Comparison of ENCODE assay signal across 1 cellular context in the genomic region with DNA sequence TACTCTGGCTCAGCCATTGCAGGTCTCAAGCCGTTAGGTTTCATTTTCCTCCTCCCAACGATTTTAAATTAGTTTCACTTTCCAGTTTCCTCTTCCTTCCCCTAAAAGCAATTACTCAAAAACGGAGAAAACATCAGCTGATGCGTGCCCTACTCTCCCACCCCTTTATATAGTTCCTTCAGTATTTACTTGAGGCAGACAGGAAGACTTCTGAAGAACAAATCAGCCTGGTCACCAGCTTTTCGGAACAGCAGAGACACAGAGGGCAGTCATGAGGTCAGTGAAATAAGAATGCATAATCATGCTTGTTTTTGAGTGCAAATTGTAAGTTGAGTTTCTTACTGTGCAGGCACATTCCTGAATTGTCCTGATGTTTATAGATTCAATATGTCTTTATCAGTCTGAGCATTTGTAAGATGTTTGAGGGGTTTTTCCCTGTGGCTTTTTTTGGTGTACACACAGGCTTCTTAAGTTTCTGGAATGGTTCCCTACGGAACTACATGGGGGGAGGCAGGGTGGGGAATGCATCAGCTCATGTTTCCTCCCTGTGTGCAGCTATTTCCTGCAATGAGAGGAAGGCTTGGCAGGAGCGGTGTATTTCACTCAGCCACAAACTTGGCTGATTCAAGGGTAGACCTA.
TF ChIP-seq lines count a peak whose summit lies in the region.

A gene with protein sequence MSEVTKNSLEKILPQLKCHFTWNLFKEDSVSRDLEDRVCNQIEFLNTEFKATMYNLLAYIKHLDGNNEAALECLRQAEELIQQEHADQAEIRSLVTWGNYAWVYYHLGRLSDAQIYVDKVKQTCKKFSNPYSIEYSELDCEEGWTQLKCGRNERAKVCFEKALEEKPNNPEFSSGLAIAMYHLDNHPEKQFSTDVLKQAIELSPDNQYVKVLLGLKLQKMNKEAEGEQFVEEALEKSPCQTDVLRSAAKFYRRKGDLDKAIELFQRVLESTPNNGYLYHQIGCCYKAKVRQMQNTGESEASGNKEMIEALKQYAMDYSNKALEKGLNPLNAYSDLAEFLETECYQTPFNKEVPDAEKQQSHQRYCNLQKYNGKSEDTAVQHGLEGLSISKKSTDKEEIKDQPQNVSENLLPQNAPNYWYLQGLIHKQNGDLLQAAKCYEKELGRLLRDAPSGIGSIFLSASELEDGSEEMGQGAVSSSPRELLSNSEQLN (plus strand): TSS at position 195 of the 639 bp plus-strand sequence. CDS start 77 bp downstream, at position 272.

TF ChIP-seq in K562, 482 proteins besides CTCF, POLR2A, EP300 and RAD21 (continued from another document):
- TF ChIP-seq DPF2 (IDR thresholded peaks at IDR 0.05) (0 out of 2 replicates have a peak, but pooled peaks have one; percentile 54), SLC30A9 (CRISPR knock-in tag; IDR thresholded peaks at IDR 0.05) (no peak), MYC (IDR thresholded peaks at IDR 0.05; ENCODE audit: low read depth, low read length) (peak; percentile 20; the same call in 1 of the 2 replicates), MYC (CRISPR knock-in tag; IDR thresholded peaks at IDR 0.05; ENCODE audit: borderline replicate concordance, low read depth) (no peak), IRF2 (CRISPR knock-in tag; IDR thresholded peaks at IDR 0.05) (no peak), NRF1 (conservative IDR thresholded peaks at IDR 0.05 in 1 of 2, IDR thresholded peaks at IDR 0.05 in 1 of 2) (no peak), SMAD2 (IDR thresholded peaks at IDR 0.05; ENCODE audit: low read depth, low read length) (no peak), ZNF766 (CRISPR knock-in tag; conservative IDR thresholded peaks at IDR 0.05) (no peak), SREBF2 (CRISPR knock-in tag; IDR thresholded peaks at IDR 0.05) (no peak), OTX1 (CRISPR knock-in tag; IDR thresholded peaks at IDR 0.05) (no peak), GTF2A2 (tag; IDR thresholded peaks at IDR 0.05) (no peak), PHF8 (IDR thresholded peaks at IDR 0.05; ENCODE audit: borderline replicate concordance, low read length) (peak; percentile 40), ZNF316 (IDR thresholded peaks at IDR 0.05) (peak; percentile 67), NFIC (IDR thresholded peaks at IDR 0.05) (peak; percentile 40; the same call in 1 of the 2 replicates), MEF2A (IDR thresholded peaks at IDR 0.05; ENCODE audit: control insufficient read depth, low read depth, low read length) (no peak)
- TF ChIP-seq, protein P1, sequence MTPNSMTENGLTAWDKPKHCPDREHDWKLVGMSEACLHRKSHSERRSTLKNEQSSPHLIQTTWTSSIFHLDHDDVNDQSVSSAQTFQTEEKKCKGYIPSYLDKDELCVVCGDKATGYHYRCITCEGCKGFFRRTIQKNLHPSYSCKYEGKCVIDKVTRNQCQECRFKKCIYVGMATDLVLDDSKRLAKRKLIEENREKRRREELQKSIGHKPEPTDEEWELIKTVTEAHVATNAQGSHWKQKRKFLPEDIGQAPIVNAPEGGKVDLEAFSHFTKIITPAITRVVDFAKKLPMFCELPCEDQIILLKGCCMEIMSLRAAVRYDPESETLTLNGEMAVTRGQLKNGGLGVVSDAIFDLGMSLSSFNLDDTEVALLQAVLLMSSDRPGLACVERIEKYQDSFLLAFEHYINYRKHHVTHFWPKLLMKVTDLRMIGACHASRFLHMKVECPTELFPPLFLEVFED (CRISPR knock-in tag; conservative IDR thresholded peaks at IDR 0.05), result no peak
- TF ChIP-seq, protein P2, sequence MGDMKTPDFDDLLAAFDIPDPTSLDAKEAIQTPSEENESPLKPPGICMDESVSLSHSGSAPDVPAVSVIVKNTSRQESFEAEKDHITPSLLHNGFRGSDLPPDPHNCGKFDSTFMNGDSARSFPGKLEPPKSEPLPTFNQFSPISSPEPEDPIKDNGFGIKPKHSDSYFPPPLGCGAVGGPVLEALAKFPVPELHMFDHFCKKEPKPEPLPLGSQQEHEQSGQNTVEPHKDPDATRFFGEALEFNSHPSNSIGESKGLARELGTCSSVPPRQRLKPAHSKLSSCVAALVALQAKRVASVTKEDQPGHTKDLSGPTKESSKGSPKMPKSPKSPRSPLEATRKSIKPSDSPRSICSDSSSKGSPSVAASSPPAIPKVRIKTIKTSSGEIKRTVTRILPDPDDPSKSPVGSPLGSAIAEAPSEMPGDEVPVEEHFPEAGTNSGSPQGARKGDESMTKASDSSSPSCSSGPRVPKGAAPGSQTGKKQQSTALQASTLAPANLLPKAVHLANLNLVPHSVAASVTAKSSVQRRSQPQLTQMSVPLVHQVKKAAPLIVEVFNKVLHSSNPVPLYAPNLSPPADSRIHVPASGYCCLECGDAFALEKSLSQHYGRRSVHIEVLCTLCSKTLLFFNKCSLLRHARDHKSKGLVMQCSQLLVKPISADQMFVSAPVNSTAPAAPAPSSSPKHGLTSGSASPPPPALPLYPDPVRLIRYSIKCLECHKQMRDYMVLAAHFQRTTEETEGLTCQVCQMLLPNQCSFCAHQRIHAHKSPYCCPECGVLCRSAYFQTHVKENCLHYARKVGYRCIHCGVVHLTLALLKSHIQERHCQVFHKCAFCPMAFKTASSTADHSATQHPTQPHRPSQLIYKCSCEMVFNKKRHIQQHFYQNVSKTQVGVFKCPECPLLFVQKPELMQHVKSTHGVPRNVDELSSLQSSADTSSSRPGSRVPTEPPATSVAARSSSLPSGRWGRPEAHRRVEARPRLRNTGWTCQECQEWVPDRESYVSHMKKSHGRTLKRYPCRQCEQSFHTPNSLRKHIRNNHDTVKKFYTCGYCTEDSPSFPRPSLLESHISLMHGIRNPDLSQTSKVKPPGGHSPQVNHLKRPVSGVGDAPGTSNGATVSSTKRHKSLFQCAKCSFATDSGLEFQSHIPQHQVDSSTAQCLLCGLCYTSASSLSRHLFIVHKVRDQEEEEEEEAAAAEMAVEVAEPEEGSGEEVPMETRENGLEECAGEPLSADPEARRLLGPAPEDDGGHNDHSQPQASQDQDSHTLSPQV (IDR thresholded peaks at IDR 0.05), result 0 out of 2 replicates have a peak, but pooled peaks have one; percentile 63
- TF ChIP-seq, protein P3, sequence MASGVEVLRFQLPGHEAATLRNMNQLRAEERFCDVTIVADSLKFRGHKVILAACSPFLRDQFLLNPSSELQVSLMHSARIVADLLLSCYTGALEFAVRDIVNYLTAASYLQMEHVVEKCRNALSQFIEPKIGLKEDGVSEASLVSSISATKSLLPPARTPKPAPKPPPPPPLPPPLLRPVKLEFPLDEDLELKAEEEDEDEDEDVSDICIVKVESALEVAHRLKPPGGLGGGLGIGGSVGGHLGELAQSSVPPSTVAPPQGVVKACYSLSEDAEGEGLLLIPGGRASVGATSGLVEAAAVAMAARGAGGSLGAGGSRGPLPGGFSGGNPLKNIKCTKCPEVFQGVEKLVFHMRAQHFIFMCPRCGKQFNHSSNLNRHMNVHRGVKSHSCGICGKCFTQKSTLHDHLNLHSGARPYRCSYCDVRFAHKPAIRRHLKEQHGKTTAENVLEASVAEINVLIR (CRISPR knock-in tag; IDR thresholded peaks at IDR 0.05), result no peak
- TF ChIP-seq, protein P4, sequence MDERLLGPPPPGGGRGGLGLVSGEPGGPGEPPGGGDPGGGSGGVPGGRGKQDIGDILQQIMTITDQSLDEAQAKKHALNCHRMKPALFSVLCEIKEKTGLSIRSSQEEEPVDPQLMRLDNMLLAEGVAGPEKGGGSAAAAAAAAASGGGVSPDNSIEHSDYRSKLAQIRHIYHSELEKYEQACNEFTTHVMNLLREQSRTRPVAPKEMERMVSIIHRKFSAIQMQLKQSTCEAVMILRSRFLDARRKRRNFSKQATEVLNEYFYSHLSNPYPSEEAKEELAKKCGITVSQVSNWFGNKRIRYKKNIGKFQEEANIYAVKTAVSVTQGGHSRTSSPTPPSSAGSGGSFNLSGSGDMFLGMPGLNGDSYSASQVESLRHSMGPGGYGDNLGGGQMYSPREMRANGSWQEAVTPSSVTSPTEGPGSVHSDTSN (CRISPR knock-in tag; IDR thresholded peaks at IDR 0.05; ENCODE audit: low read depth), result no peak
- TF ChIP-seq, protein P4 (tag; conservative IDR thresholded peaks at IDR 0.05; ENCODE audit: low read depth), result peak; percentile 81
